In the genomic region with DNA sequence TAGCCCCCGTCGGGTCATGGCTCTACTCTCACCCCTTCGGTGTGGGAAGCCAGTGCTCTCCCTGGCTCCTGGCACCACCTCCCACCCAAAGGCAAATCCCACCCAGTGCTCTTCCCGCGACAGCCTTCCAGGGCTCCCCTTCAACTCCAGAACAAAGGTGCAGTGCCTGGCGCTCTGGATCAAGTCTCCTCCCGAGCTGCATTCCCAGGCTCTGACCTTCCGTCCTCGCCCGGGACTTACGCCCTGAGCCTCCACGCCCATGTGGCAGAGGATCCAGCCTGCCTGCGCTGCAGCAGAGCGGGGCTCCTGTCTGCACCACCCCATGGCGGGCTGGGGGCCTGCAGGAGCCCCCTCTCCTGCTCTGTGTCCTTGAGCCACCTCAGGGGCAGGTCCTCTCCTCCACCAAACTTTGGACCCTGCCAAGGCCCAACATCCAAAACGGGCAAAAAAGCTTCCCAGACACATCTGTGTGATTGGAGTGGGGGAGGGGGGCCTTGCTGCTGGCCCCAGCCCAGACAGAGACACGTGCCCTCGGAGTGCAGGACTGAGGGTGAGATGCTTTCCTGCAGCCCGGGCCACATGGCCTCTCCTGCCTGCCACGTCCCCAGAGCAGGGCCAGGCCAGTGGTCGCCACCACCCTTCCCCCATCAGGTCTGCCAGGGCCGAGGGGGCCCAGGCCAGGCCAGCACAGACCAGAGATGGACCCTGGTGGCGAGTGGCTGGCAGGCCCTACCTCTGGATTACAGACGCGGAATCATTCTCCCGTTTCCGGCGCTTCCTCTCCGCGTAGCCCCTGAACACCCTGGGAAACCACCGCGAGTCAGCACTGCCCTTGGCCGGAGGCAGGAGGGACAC, we compare ENCODE assay signal across 8 cellular contexts. TPM values are rescaled to one million over a fixed set of nuclear protein-coding genes. Genes with fewer than 3 reads are reported as not detected.
DNase-seq lines count a peak whose midpoint lies in the region; ATAC-seq, FAIRE-seq and TF ChIP-seq lines count a peak whose summit lies in the region.

No MANE protein-coding gene starts in this region.

- H3K27me3 ChIP-seq in DOHH2 (ENCODE audit: control insufficient read depth, low read length) = no peaks in the 10 kb centered on the region
- no peaks in the 10 kb centered on the region for H3K27me3 ChIP-seq in gastroesophageal sphincter

- no peaks in the 10 kb centered on the region for H3K9me3 ChIP-seq in DOHH2 (ENCODE audit: control insufficient read depth, insufficient read depth, low read length)
- no peaks in the 10 kb centered on the region for H3K9me3 ChIP-seq in T-helper 17 cell (ENCODE audit: control insufficient read depth, low read length, poor library complexity, severe bottlenecking)
- H3K9me3 ChIP-seq in gastroesophageal sphincter = no peaks in the 10 kb centered on the region

- no peaks in the 10 kb centered on the region for H3K27me3 Mint-ChIP-seq in T-helper 17 cell

- DNase-seq in T-helper 17 cell (peak in 2 of 3 donors; percentile 4), omental fat pad (ENCODE audit: low spot score) (no peak), D721Med (ENCODE audit: insufficient read length, low spot score) (no peak), NCI-H510A (lab: John Stamatoyannopoulos, UW) (no peak), Kasumi-1 (lab: John Stamatoyannopoulos, UW) (no peak)

- peak overlapping the region; percentile 71 for H3K4me3 ChIP-seq in DOHH2 (ENCODE audit: low read length)
- peak overlapping the region; percentile 16 to 56 for H3K4me3 ChIP-seq in gastroesophageal sphincter

- H3K27ac ChIP-seq in DOHH2 (ENCODE audit: low read depth, low read length) (peak overlapping the region; percentile 20; the same call in 1 of the 2 replicates), gastroesophageal sphincter (peak overlapping the region in 3 of 4 donors; percentile 77 to 79 (median 79))

- H3K4me2 ChIP-seq in DOHH2 (ENCODE audit: low read length) = peak overlapping the region; percentile 89

- WGBS in gastroesophageal sphincter (ENCODE audit: low coverage in 1 of 2), 2 donors = 42% methylated on average over 4 of the region's 33 CpGs; no CpG with 5 or more reads in 1 of the 2 donors

- TF ChIP-seq CTCF in DOHH2 (IDR thresholded peaks at IDR 0.05; ENCODE audit: low read depth, low read length, poor library complexity, severe bottlenecking) = no peak
- no peak for TF ChIP-seq CTCF in gastroesophageal sphincter (IDR thresholded peaks at IDR 0.05)
- TF ChIP-seq CTCF in omental fat pad (IDR thresholded peaks at IDR 0.05) = no peak
- TF ChIP-seq CTCF in D721Med (IDR thresholded peaks at IDR 0.05; ENCODE audit: insufficient read depth, missing control alignments) = no peak

- H3K4me1 ChIP-seq in DOHH2 (ENCODE audit: control insufficient read depth, low read length) = peaks cover 83% of the 10 kb centered on the region
- peaks cover 0 to 65% (median 19%) of the 10 kb centered on the region in 3 donors for H3K4me1 ChIP-seq in gastroesophageal sphincter

- H3K4me3 Mint-ChIP-seq in T-helper 17 cell = peak overlapping the region; percentile 64

- H4K20me1 ChIP-seq in DOHH2 (ENCODE audit: control insufficient read depth, insufficient read depth, low read depth, low read length) = no peaks in the 10 kb centered on the region; the same call in 1 of the 2 replicates

- no peaks in the 10 kb centered on the region for H3K9me2 ChIP-seq in DOHH2 (replicated peaks; ENCODE audit: control insufficient read depth, low read length)

- TF ChIP-seq POLR2A in gastroesophageal sphincter (IDR thresholded peaks at IDR 0.05) = peak in 1 of 2 donors; percentile 12

- no peak for TF ChIP-seq EP300 in gastroesophageal sphincter (IDR thresholded peaks at IDR 0.05)

- ATAC-seq in T-helper 17 cell (no peak), gastroesophageal sphincter (no peak), omental fat pad (ENCODE audit: low FRiP score) (peak; percentile 7), HG02642 (IDR thresholded peaks at IDR 0.05; ENCODE audit: poor library complexity, unreplicated experiment) (no peak)

- H3K27ac Mint-ChIP-seq in T-helper 17 cell = no peak overlapping the region

- no peaks in the 10 kb centered on the region for H3F3A ChIP-seq in DOHH2 (ENCODE audit: control insufficient read depth, insufficient read depth)

- peaks cover 14% of the 10 kb centered on the region for H3K4me1 Mint-ChIP-seq in T-helper 17 cell

- FAIRE-seq in D721Med (lab: Jason Lieb, UNC) = no peak

- H3K36me3 ChIP-seq in DOHH2 (ENCODE audit: control insufficient read depth, low read length) (peaks cover 66% of the 10 kb centered on the region), gastroesophageal sphincter (peaks cover 0 to 45% of the 10 kb centered on the region in 2 donors)

- H3K36me3 Mint-ChIP-seq in T-helper 17 cell (ENCODE audit: low read depth) = no peaks in the 10 kb centered on the region

- H3K79me2 ChIP-seq in DOHH2 (ENCODE audit: control insufficient read depth, low read length) = peaks cover 20% of the 10 kb centered on the region

RNA-seq across cellular contexts. Expression of gene NSMF, which starts 4.4 kb away (rescaled TPM):
- total RNA-seq in T-helper 17 cell (10 to 100 TPM; 41.5 to 54.2 TPM), gastroesophageal sphincter (10 to 100 TPM; 38.1 to 63.5 (median 49.1) TPM), omental fat pad (10 to 100 TPM; 29.6 to 59.9 (median 31.5) TPM)

RNA-seq across cellular contexts. Expression of gene ENTPD8, which starts 13.6 kb away (rescaled TPM):
- total RNA-seq in T-helper 17 cell (not detected), gastroesophageal sphincter (under 1 TPM in 1 of 4 donors, not detected in 3; 0.57 TPM), omental fat pad (not detected)

RNA-seq across cellular contexts. Expression of gene NOXA1, which starts 31.5 kb away (rescaled TPM):
- total RNA-seq in T-helper 17 cell = 1 to 10 TPM; 3.0 to 3.3 TPM
- 1 to 10 TPM; 1.1 to 4.2 (median 3.0) TPM for total RNA-seq in gastroesophageal sphincter
- total RNA-seq in omental fat pad = 1 to 10 TPM in 3 of 4 donors, under 1 TPM in 1; 0.84 to 3.8 (median 2.1) TPM

RNA-seq across cellular contexts. Expression of gene EXD3, which starts 31.8 kb away (rescaled TPM):
- total RNA-seq in T-helper 17 cell (10 to 100 TPM; 15.4 to 17.8 TPM), gastroesophageal sphincter (10 to 100 TPM in 2 of 4 donors, 1 to 10 TPM in 2; 3.7 to 29.7 (median 10.9) TPM), omental fat pad (10 to 100 TPM in 3 of 4 donors, 1 to 10 TPM in 1; 8.3 to 18.3 (median 10.5) TPM)

Comparison
In these comparisons a context has a peak if more than half of its experiments do, and no peak if none do; other contexts are left out.
1. DNase-seq: peak in T-helper 17 cell (2 of 3); none in omental fat pad (single experiment), D721Med (single experiment), NCI-H510A (single experiment) and Kasumi-1 (0 of 2).